26 cellular contexts compared by ENCODE assay signal in genomic region chr5:62762503-62762902, GRCh38.
A peak's percentile ranks its signal among the peaks of the same experiment; 100 is the strongest.
DNase-seq lines count a peak whose midpoint lies in the region; ATAC-seq and TF ChIP-seq lines count a peak whose summit lies in the region.
"Had no signal": no experiment of that assay in that cellular context is flagged by ENCODE, and none has a peak within 500 bp of the region (broad histone marks: within the 10 kb centered on the region; RNA-seq: fewer than 3 reads in every experiment).

No MANE protein-coding gene starts in this region.

- no peak for TF ChIP-seq EP300 in upper lobe of left lung (IDR thresholded peaks at IDR 0.05)

- H2AFZ ChIP-seq in MM.1S (ENCODE audit: low read length): peak overlapping the region; percentile 54

- H3K79me2 ChIP-seq in MM.1S (ENCODE audit: low read length): no peaks in the 10 kb centered on the region

- 0 out of 2 replicates have a peak, but pooled peaks cover 3% of the 10 kb centered on the region for H3F3A ChIP-seq in MM.1S (ENCODE audit: insufficient read depth, low read length)

- no peaks in the 10 kb centered on the region for H3K36me3 Mint-ChIP-seq in stimulated activated memory B cell treated with anti-CD40 and anti-IgM and Interleukin-4, amounts not matched to agents 10 μg/mL and 1 μg/mL and 100 μg/mL, for 72 hours
- no peaks in the 10 kb centered on the region for H3K36me3 Mint-ChIP-seq in endothelial cell (ENCODE audit: low read depth, unreplicated experiment)
- H3K36me3 Mint-ChIP-seq: activated CD4-positive, alpha-beta memory T cell treated with anti-CD3 and anti-CD28 coated beads for 36 hours; activated naive CD4-positive, alpha-beta T cell treated with anti-CD3 and anti-CD28 coated beads, Interleukin-2, amount 50 U/mL, for 72 hours; T-cell had no signal

- no peaks in the 10 kb centered on the region for H3K9me3 Mint-ChIP-seq in stimulated activated memory B cell treated with anti-CD40 and anti-IgM and Interleukin-4, amounts not matched to agents 10 μg/mL and 1 μg/mL and 100 μg/mL, for 72 hours
- H3K9me3 Mint-ChIP-seq in endothelial cell (ENCODE audit: unreplicated experiment): no peaks in the 10 kb centered on the region
- H3K9me3 Mint-ChIP-seq: activated naive CD4-positive, alpha-beta T cell treated with anti-CD3 and anti-CD28 coated beads, Interleukin-2, amount 50 U/mL, for 72 hours; activated T-helper 2 cell treated with anti-CD3 and anti-CD28 coated beads, Interferon-gamma antibody, Interleukin-2, Interleukin-4, amounts not matched to agents 10 μg/mL and 5 μg/mL and 100 μg/mL, durations not matched to agents 14 hours and 24 hours and 36 hours; T-cell had no signal

- TF ChIP-seq POLR2A in upper lobe of left lung (IDR thresholded peaks at IDR 0.05): no peak

- WGBS in upper lobe of left lung, 2 donors: 66 to 68% methylated on average over 2 of the region's 2 CpGs

- peaks cover 14% of the 10 kb centered on the region for H3K4me1 ChIP-seq in MM.1S (ENCODE audit: low read length)
- H3K4me1 ChIP-seq in upper lobe of left lung: no peaks in the 10 kb centered on the region
- H3K4me1 ChIP-seq: left lung, sigmoid colon, SJCRH30, testis, uterus had no signal

- no peak overlapping the region for H3K9ac ChIP-seq in MM.1S (ENCODE audit: low read length)

- H3K27me3 Mint-ChIP-seq in stimulated activated memory B cell treated with anti-CD40 and anti-IgM and Interleukin-4, amounts not matched to agents 10 μg/mL and 1 μg/mL and 100 μg/mL, for 72 hours: no peaks in the 10 kb centered on the region
- no peaks in the 10 kb centered on the region for H3K27me3 Mint-ChIP-seq in endothelial cell (ENCODE audit: unreplicated experiment)
- H3K27me3 Mint-ChIP-seq: activated CD4-positive, alpha-beta memory T cell treated with anti-CD3 and anti-CD28 coated beads for 36 hours; progenitor cell of endocrine pancreas had no signal

- H3K36me3 ChIP-seq in MM.1S (replicated peaks; ENCODE audit: insufficient read depth, low read length): no peaks in the 10 kb centered on the region
- H3K36me3 ChIP-seq in upper lobe of left lung: no peaks in the 10 kb centered on the region
- H3K36me3 ChIP-seq: left lung, sigmoid colon, SJCRH30, uterus had no signal

- H3K4me3 Mint-ChIP-seq in stimulated activated memory B cell treated with anti-CD40 and anti-IgM and Interleukin-4, amounts not matched to agents 10 μg/mL and 1 μg/mL and 100 μg/mL, for 72 hours: no peak overlapping the region
- H3K4me3 Mint-ChIP-seq in endothelial cell (ENCODE audit: unreplicated experiment): no peak overlapping the region
- H3K4me3 Mint-ChIP-seq: activated CD4-positive, alpha-beta memory T cell treated with anti-CD3 and anti-CD28 coated beads for 36 hours; T-cell had no signal

- ATAC-seq in GM18867 (IDR thresholded peaks at IDR 0.05; ENCODE audit: unreplicated experiment) (peak; percentile 54), GM21723 (IDR thresholded peaks at IDR 0.05; ENCODE audit: unreplicated experiment) (peak; percentile 63), upper lobe of left lung (ENCODE audit: low FRiP score in 2 of 2) (no peak)
- ATAC-seq in stimulated activated memory B cell treated with anti-CD40 and anti-IgM and Interleukin-4, amounts not matched to agents 10 μg/mL and 1 μg/mL and 100 μg/mL, for 72 hours: peak; percentile 58
- ATAC-seq: activated CD4-positive, CD25-positive, alpha-beta regulatory T cell treated with anti-CD3 and anti-CD28 coated beads, Interleukin-2, amount 50 U/mL, for 24 hours; activated naive CD4-positive, alpha-beta T cell treated with anti-CD3 and anti-CD28 coated beads, Interleukin-2, amount 50 U/mL, for 72 hours; left lung; T-cell had no signal

- H3K27ac Mint-ChIP-seq in stimulated activated memory B cell treated with anti-CD40 and anti-IgM and Interleukin-4, amounts not matched to agents 10 μg/mL and 1 μg/mL and 100 μg/mL, for 72 hours: no peak overlapping the region
- H3K27ac Mint-ChIP-seq in endothelial cell (ENCODE audit: unreplicated experiment): no peak overlapping the region
- H3K27ac Mint-ChIP-seq: activated CD4-positive, alpha-beta memory T cell treated with anti-CD3 and anti-CD28 coated beads for 36 hours; activated naive CD4-positive, alpha-beta T cell treated with anti-CD3 and anti-CD28 coated beads, Interleukin-2, amount 50 U/mL, for 72 hours; activated T-helper 2 cell treated with anti-CD3 and anti-CD28 coated beads, Interferon-gamma antibody, Interleukin-2, Interleukin-4, amounts not matched to agents 10 μg/mL and 5 μg/mL and 100 μg/mL, durations not matched to agents 14 hours and 24 hours and 36 hours; progenitor cell of endocrine pancreas; T-cell had no signal

- H3K9me3 ChIP-seq in MM.1S (replicated peaks; ENCODE audit: insufficient read depth, low read length) (no peaks in the 10 kb centered on the region), upper lobe of left lung (no peaks in the 10 kb centered on the region)
- H3K9me3 ChIP-seq: sigmoid colon, SJCRH30, testis, uterus had no signal

- H3K4me3 ChIP-seq in MM.1S (ENCODE audit: low read length) (no peak overlapping the region), upper lobe of left lung (no peak overlapping the region)
- H3K4me3 ChIP-seq: left lung, sigmoid colon, SJCRH30, testis, uterus had no signal

- no peaks in the 10 kb centered on the region for H3K9me2 ChIP-seq in MM.1S (replicated peaks; ENCODE audit: insufficient read depth, low read length)

- DNase-seq in MM.1S (no peak), GM19238 (ENCODE audit: insufficient read length, low spot score) (no peak), upper lobe of left lung (no peak), endothelial cell (ENCODE audit: low spot score) (no peak)
- DNase-seq: activated CD4-positive, alpha-beta memory T cell treated with anti-CD3 and anti-CD28 coated beads for 36 hours; Calu3; DMS79 treated with DMSO at 0.1 percent for 48 hours; effector CD4-positive, alpha-beta T cell; glutamatergic neuron; left lung; NCI-H1417 treated with DMSO at 0.1 percent for 48 hours; NCI-H2081 treated with DMSO at 0.1 percent for 48 hours; NCI-H510A treated with DMSO at 0.1 percent for 48 hours; sigmoid colon; SJCRH30; stimulated activated naive CD4-positive, alpha-beta T cell treated with Interleukin-2 at 50 U/mL for 16 hours; T-cell; testis; uterus had no signal

- peak overlapping the region; percentile 14; the same call in 1 of the 2 replicates for H3K27ac ChIP-seq in MM.1S (ENCODE audit: low read length)
- H3K27ac ChIP-seq in upper lobe of left lung: no peak overlapping the region
- H3K27ac ChIP-seq: left lung, sigmoid colon, SJCRH30, testis, uterus had no signal

- H3K4me2 ChIP-seq in MM.1S (ENCODE audit: low read depth, low read length): peak overlapping the region; percentile 15

- no peaks in the 10 kb centered on the region for H4K20me1 ChIP-seq in MM.1S (ENCODE audit: insufficient read depth, low read length)

- no peak for TF ChIP-seq CTCF in MM.1S (IDR thresholded peaks at IDR 0.05; ENCODE audit: low read length)
- TF ChIP-seq CTCF in upper lobe of left lung (IDR thresholded peaks at IDR 0.05): no peak
- no peak for TF ChIP-seq CTCF in endothelial cell (IDR thresholded peaks at IDR 0.05; ENCODE audit: unreplicated experiment)

- H3K27me3 ChIP-seq in MM.1S (replicated peaks; ENCODE audit: insufficient read depth, low read length): no peaks in the 10 kb centered on the region
- H3K27me3 ChIP-seq in upper lobe of left lung: no peaks in the 10 kb centered on the region
- H3K27me3 ChIP-seq: left lung, sigmoid colon, SJCRH30, testis, uterus had no signal

- no peaks in the 10 kb centered on the region for H3K4me1 Mint-ChIP-seq in stimulated activated memory B cell treated with anti-CD40 and anti-IgM and Interleukin-4, amounts not matched to agents 10 μg/mL and 1 μg/mL and 100 μg/mL, for 72 hours
- H3K4me1 Mint-ChIP-seq in endothelial cell (ENCODE audit: unreplicated experiment): no peaks in the 10 kb centered on the region
- H3K4me1 Mint-ChIP-seq: T-cell had no signal

Comparison
In these comparisons a context has a peak if more than half of its experiments do, and no peak if none do; other contexts are left out.
1. ATAC-seq: peak in GM18867 (single experiment), GM21723 (single experiment) and stimulated activated memory B cell treated with anti-CD40 and anti-IgM and Interleukin-4, amounts not matched to agents 10 μg/mL and 1 μg/mL and 100 μg/mL, for 72 hours (single experiment); none in upper lobe of left lung (0 of 2).